ENCODE assay signal across 11 cellular contexts in genomic region chr16:89431158-89431584, GRCh38. TPM values are rescaled to one million over a fixed set of nuclear protein-coding genes. Genes with fewer than 3 reads are reported as not detected.
DNase-seq lines count a peak whose midpoint lies in the region; ATAC-seq and TF ChIP-seq lines count a peak whose summit lies in the region.
"Had no signal": no experiment of that assay in that cellular context is flagged by ENCODE, and none has a peak within 500 bp of the region (broad histone marks: within the 10 kb centered on the region; RNA-seq: fewer than 3 reads in every experiment).

No MANE protein-coding gene starts in this region.

- POLR2A ChIA-PET in RWPE1 (lab: Yijun Ruan, JAX; ENCODE audit: low non-redundant PET): interaction anchor here (0.6 kb wide), 1 partner anchor 75 kb away, joined by 7 read pairs; no protein-coding TSS in a partner anchor

- H3K36me3 ChIP-seq in psoas muscle (ENCODE audit: insufficient read depth in 1 of 2, low read depth in 1 of 2): no peaks in the 10 kb centered on the region

- intact Hi-C loops in psoas muscle (cut with DNase I): no loop called here

- H3K27ac ChIP-seq in RWPE1: peak overlapping the region; percentile 51
- no peak overlapping the region for H3K27ac ChIP-seq in psoas muscle

- peak; percentile 54 to 73 (median 64) for ATAC-seq in psoas muscle
- ATAC-seq: GM12878 had no signal

- H3K4me3 ChIP-seq in foreskin fibroblast (ENCODE audit: low read depth in 1 of 2, low read length in 2 of 2) (peak overlapping the region; percentile 10 to 25), psoas muscle (no peak overlapping the region)
- H3K4me3 ChIP-seq: GM12878 had no signal

- DNase-seq in EH (ENCODE audit: low read depth): peak; percentile 85
- no peak for DNase-seq in RWPE1 (ENCODE audit: low spot score)
- peak; percentile 77 to 92 for DNase-seq in foreskin fibroblast
- peak in 1 of 2 donors; percentile 42 for DNase-seq in psoas muscle
- no peak for DNase-seq in GM20000 (ENCODE audit: low spot score)
- no peak for DNase-seq in A172 (ENCODE audit: low spot score)
- DNase-seq in GOT3 (lab: John Stamatoyannopoulos, UW): no peak
- DNase-seq in T-helper 1 cell: no peak
- DNase-seq: activated naive CD4-positive, alpha-beta T cell treated with anti-CD3 and anti-CD28 coated beads for 36 hours; NCI-H526 had no signal

- TF ChIP-seq CTCF in RWPE1 (conservative IDR thresholded peaks at IDR 0.05; ENCODE audit: low read depth) (no peak), foreskin fibroblast (IDR thresholded peaks at IDR 0.05; ENCODE audit: low read depth, low read length) (no peak), psoas muscle (IDR thresholded peaks at IDR 0.05) (no peak), GM20000 (IDR thresholded peaks at IDR 0.05; ENCODE audit: extremely low read depth, missing control alignments) (no peak)

- peaks cover 51% of the 10 kb centered on the region for H3K4me1 ChIP-seq in psoas muscle

- 37 to 54% (median 48%) methylated on average over 12 of the region's 12 CpGs for WGBS in psoas muscle, 3 donors

- CTCF ChIA-PET in RWPE1 (lab: Yijun Ruan, JAX): no interaction called here

- H3K9me3 ChIP-seq in psoas muscle: no peaks in the 10 kb centered on the region

- no peaks in the 10 kb centered on the region for H3K27me3 ChIP-seq in psoas muscle (ENCODE audit: insufficient read depth in 3 of 3, low read length in 2 of 3)

RNA-seq across cellular contexts. Expression of gene ANKRD11, which starts 59.2 kb away (rescaled TPM):
- 10 to 100 TPM; 52.3 to 72.8 (median 63.8) TPM for total RNA-seq in psoas muscle
- polyA plus RNA-seq in psoas muscle: 10 to 100 TPM; 22.3 to 57.9 (median 43.3) TPM
- total RNA-seq in A172 (2014; rRNA removed; shearing (Covaris generic)): 48.3 and 61.6 TPM in 2 replicates

Comparison
In these comparisons a context has a peak if more than half of its experiments do, and no peak if none do; other contexts are left out.
1. DNase-seq: peak in EH (single experiment) and foreskin fibroblast (2 of 2); none in RWPE1 (single experiment), GM20000 (single experiment), A172 (single experiment), GOT3 (single experiment) and T-helper 1 cell (0 of 5).